8 cellular contexts compared by ENCODE assay signal in genomic region chr1:109498161-109498801, GRCh38. TPM values are rescaled to one million over a fixed set of nuclear protein-coding genes. Genes with fewer than 3 reads are reported as not detected.
DNase-seq lines count a peak whose midpoint lies in the region; ATAC-seq and TF ChIP-seq lines count a peak whose summit lies in the region.

No MANE protein-coding gene starts in this region.

- H3K36me3 ChIP-seq in tibial nerve = peaks cover 0 to 67% (median 0%) of the 10 kb centered on the region in 3 donors

- no peak overlapping the region for H3K27ac Mint-ChIP-seq in activated naive CD4-positive, alpha-beta T cell treated with anti-CD3 and anti-CD28 coated beads, Interleukin-2, amount 50 U/mL, for 24 hours

- 51 to 65% methylated on average over 8 to 12 of the region's 12 CpGs for WGBS in tibial nerve, 2 donors

- TF ChIP-seq CTCF in tibial nerve (IDR thresholded peaks at IDR 0.05) = peak; percentile 18 to 55 (median 30)

- no peaks in the 10 kb centered on the region for H3K27me3 ChIP-seq in tibial nerve

- no peak overlapping the region for H3K27ac ChIP-seq in tibial nerve

- DNase-seq in NCI-H2227 (lab: John Stamatoyannopoulos, UW; ENCODE audit: unreplicated experiment) (peak; percentile 76), NCI-H2227 treated with DMSO at 0.1 percent for 48 hours (lab: John Stamatoyannopoulos, UW) (no peak), NCI-H2196 treated with DMSO at 0.1 percent for 48 hours (lab: John Stamatoyannopoulos, UW; ENCODE audit: unreplicated experiment) (peak; percentile 69), iris pigment epithelial cell (ENCODE audit: low read depth) (peak; percentile 31), tibial nerve (ENCODE audit: low spot score in 2 of 2) (no peak), KG1 (lab: John Stamatoyannopoulos, UW) (no peak)

- H3K27me3 Mint-ChIP-seq in activated naive CD4-positive, alpha-beta T cell treated with anti-CD3 and anti-CD28 coated beads, Interleukin-2, amount 50 U/mL, for 24 hours = no peaks in the 10 kb centered on the region

- peaks cover 0 to 77% (median 30%) of the 10 kb centered on the region in 4 donors for H3K4me1 ChIP-seq in tibial nerve

- no peaks in the 10 kb centered on the region for H3K9me3 Mint-ChIP-seq in activated naive CD4-positive, alpha-beta T cell treated with anti-CD3 and anti-CD28 coated beads, Interleukin-2, amount 50 U/mL, for 24 hours

- H3K36me3 Mint-ChIP-seq in activated naive CD4-positive, alpha-beta T cell treated with anti-CD3 and anti-CD28 coated beads, Interleukin-2, amount 50 U/mL, for 24 hours = peaks cover 2% of the 10 kb centered on the region

- H3K4me3 Mint-ChIP-seq in activated naive CD4-positive, alpha-beta T cell treated with anti-CD3 and anti-CD28 coated beads, Interleukin-2, amount 50 U/mL, for 24 hours = peak overlapping the region; percentile 52

- no peak overlapping the region for H3K4me3 ChIP-seq in tibial nerve

- TF ChIP-seq POLR2A in tibial nerve (IDR thresholded peaks at IDR 0.05) = no peak

- H3K9me3 ChIP-seq in tibial nerve = no peaks in the 10 kb centered on the region

- no peak for ATAC-seq in HG02642 (IDR thresholded peaks at IDR 0.05; ENCODE audit: poor library complexity, unreplicated experiment)

- H3K4me1 Mint-ChIP-seq in activated naive CD4-positive, alpha-beta T cell treated with anti-CD3 and anti-CD28 coated beads, Interleukin-2, amount 50 U/mL, for 24 hours = peaks cover 90% of the 10 kb centered on the region

- no peak for TF ChIP-seq EP300 in tibial nerve (IDR thresholded peaks at IDR 0.05)

RNA-seq across cellular contexts. Expression of gene CYB561D1, which starts 4.4 kb away (rescaled TPM):
- total RNA-seq in tibial nerve = 1 to 10 TPM; 4.4 to 8.4 (median 5.6) TPM

RNA-seq across cellular contexts. Expression of gene AMIGO1, which starts 11.2 kb away (rescaled TPM):
- total RNA-seq in tibial nerve = 10 to 100 TPM in 1 of 4 donors, 1 to 10 TPM in 3; 8.1 to 10.3 (median 8.4) TPM

RNA-seq across cellular contexts. Expression of gene ATXN7L2, which starts 14.6 kb away (rescaled TPM):
- 1 to 10 TPM; 6.5 to 6.8 (median 6.5) TPM for total RNA-seq in tibial nerve

RNA-seq across cellular contexts. Expression of gene SYPL2, which starts 31.9 kb away (rescaled TPM):
- 1 to 10 TPM; 1.5 to 3.5 (median 2.4) TPM for total RNA-seq in tibial nerve

RNA-seq across cellular contexts. Expression of gene GPR61, which starts 41.4 kb away (rescaled TPM):
- total RNA-seq in tibial nerve = under 1 TPM in 2 of 4 donors, not detected in 2; 0.59 to 0.60 TPM

Comparison
In these comparisons a context has a peak if more than half of its experiments do, and no peak if none do; other contexts are left out.
1. DNase-seq: peak in NCI-H2227 (single experiment), NCI-H2196 treated with DMSO at 0.1 percent for 48 hours (single experiment) and iris pigment epithelial cell (single experiment); none in NCI-H2227 treated with DMSO at 0.1 percent for 48 hours (single experiment), tibial nerve (0 of 2) and KG1 (single experiment).